18 cellular contexts compared by ENCODE assay signal in genomic region chr19:29741776-29742175, GRCh38.
DNase-seq lines count a peak whose midpoint lies in the region; ATAC-seq lines count a peak whose summit lies in the region.
"Had no signal": no experiment of that assay in that cellular context is flagged by ENCODE, and none has a peak within 500 bp of the region (broad histone marks: within the 10 kb centered on the region; RNA-seq: fewer than 3 reads in every experiment).

No MANE protein-coding gene starts in this region.

- no peak for ATAC-seq in GM18502 (IDR thresholded peaks at IDR 0.05; ENCODE audit: poor library complexity, unreplicated experiment)
- no peak for ATAC-seq in HG03159 (IDR thresholded peaks at IDR 0.05; ENCODE audit: unreplicated experiment)
- ATAC-seq: Panc1 had no signal

- DNase-seq in DMS 273 (lab: John Stamatoyannopoulos, UW; ENCODE audit: unreplicated experiment): peak; percentile 15
- DNase-seq in DMS 273 treated with DMSO at 0.1 percent for 48 hours (lab: John Stamatoyannopoulos, UW): no peak
- DNase-seq in NCI-H748 (lab: John Stamatoyannopoulos, UW; ENCODE audit: unreplicated experiment): peak; percentile 25
- no peak for DNase-seq in NCI-H748 treated with DMSO at 0.1 percent for 48 hours (lab: John Stamatoyannopoulos, UW)
- peak; percentile 81 for DNase-seq in NCI-H82 (lab: John Stamatoyannopoulos, UW)
- DNase-seq in ecto neural progenitor cell (ENCODE audit: low spot score): no peak
- DNase-seq: CD4-positive, alpha-beta memory T cell; DMS79; Kasumi-1; MG63; NCI-H2029; NCI-H510A; SIG-M5; SK-N-SH; T-helper 2 cell had no signal

Comparison
In these comparisons a context has a peak if more than half of its experiments do, and no peak if none do; other contexts are left out.
1. DNase-seq: peak in DMS 273 (single experiment), NCI-H748 (single experiment) and NCI-H82 (single experiment); none in DMS 273 treated with DMSO at 0.1 percent for 48 hours (single experiment), NCI-H748 treated with DMSO at 0.1 percent for 48 hours (single experiment) and ecto neural progenitor cell (single experiment).